In genomic region chr6:167102318-167102717, GRCh38 we compare ENCODE assay signal across 18 cellular contexts. TPM values are rescaled to one million over a fixed set of nuclear protein-coding genes. Genes with fewer than 3 reads are reported as not detected.
DNase-seq lines count a peak whose midpoint lies in the region; ATAC-seq and TF ChIP-seq lines count a peak whose summit lies in the region.
"Had no signal": no experiment of that assay in that cellular context is flagged by ENCODE, and none has a peak within 500 bp of the region (broad histone marks: within the 10 kb centered on the region; RNA-seq: fewer than 3 reads in every experiment).

No MANE protein-coding gene starts in this region.

- no peak for DNase-seq in activated CD8-positive, alpha-beta T cell treated with anti-CD3 and anti-CD28 coated beads, Interleukin-2, amount 10 ng/mL, durations not matched to agents 7 days and 5 days
- DNase-seq in activated CD8-positive, alpha-beta T cell treated with anti-CD3 and anti-CD28 coated beads for 36 hours = no peak
- no peak for DNase-seq in memory B cell (ENCODE audit: low spot score in 2 of 2)
- DNase-seq in NCI-H526 (lab: John Stamatoyannopoulos, UW) = no peak
- no peak for DNase-seq in glutamatergic neuron
- no peak for DNase-seq in T-helper 1 cell
- DNase-seq: C1 segment of cervical spinal cord; CD4-positive, alpha-beta memory T cell; DMS79; EL; HFFc6 had no signal

- H3K27ac Mint-ChIP-seq in activated CD8-positive, alpha-beta T cell treated with anti-CD3 and anti-CD28 coated beads, Interleukin-2, amount 10 ng/mL, durations not matched to agents 7 days and 5 days = peak overlapping the region; percentile 79
- no peak overlapping the region for H3K27ac Mint-ChIP-seq in activated CD8-positive, alpha-beta T cell treated with anti-CD3 and anti-CD28 coated beads for 36 hours
- H3K27ac Mint-ChIP-seq in memory B cell = peak overlapping the region; percentile 95
- H3K27ac Mint-ChIP-seq in glutamatergic neuron (ENCODE audit: unreplicated experiment) = no peak overlapping the region
- H3K27ac Mint-ChIP-seq: HFFc6 had no signal

- TF ChIP-seq CTCF in activated CD8-positive, alpha-beta T cell treated with anti-CD3 and anti-CD28 coated beads for 36 hours (IDR thresholded peaks at IDR 0.05) = no peak
- TF ChIP-seq CTCF in OCI-LY3 (IDR thresholded peaks at IDR 0.05; ENCODE audit: low read depth, low read length) (no peak), glutamatergic neuron (IDR thresholded peaks at IDR 0.05; ENCODE audit: partially characterized antibody, unreplicated experiment) (no peak)

- H3K9me3 Mint-ChIP-seq in activated CD8-positive, alpha-beta T cell treated with anti-CD3 and anti-CD28 coated beads, Interleukin-2, amount 10 ng/mL, durations not matched to agents 7 days and 5 days (ENCODE audit: insufficient read depth) = no peaks in the 10 kb centered on the region
- no peaks in the 10 kb centered on the region for H3K9me3 Mint-ChIP-seq in activated CD8-positive, alpha-beta T cell treated with anti-CD3 and anti-CD28 coated beads for 36 hours
- H3K9me3 Mint-ChIP-seq in memory B cell = peaks cover 1% of the 10 kb centered on the region
- no peaks in the 10 kb centered on the region for H3K9me3 Mint-ChIP-seq in glutamatergic neuron (ENCODE audit: unreplicated experiment)
- H3K9me3 Mint-ChIP-seq: CD4-positive, alpha-beta memory T cell had no signal

- no peak overlapping the region for H2AFZ ChIP-seq in OCI-LY3 (ENCODE audit: low read depth, low read length)

- ATAC-seq in activated CD8-positive, alpha-beta T cell treated with anti-CD3 and anti-CD28 coated beads, Interleukin-2, amount 10 ng/mL, durations not matched to agents 7 days and 5 days = no peak
- ATAC-seq in activated CD8-positive, alpha-beta T cell treated with anti-CD3 and anti-CD28 coated beads for 36 hours = no peak
- ATAC-seq in memory B cell (ENCODE audit: low read depth) = no peak
- no peak for ATAC-seq in GM19397 (IDR thresholded peaks at IDR 0.05; ENCODE audit: unreplicated experiment)
- ATAC-seq: K562 had no signal

- peaks cover 6% of the 10 kb centered on the region for H3K36me3 Mint-ChIP-seq in activated CD8-positive, alpha-beta T cell treated with anti-CD3 and anti-CD28 coated beads, Interleukin-2, amount 10 ng/mL, durations not matched to agents 7 days and 5 days (ENCODE audit: low read depth)
- no peaks in the 10 kb centered on the region for H3K36me3 Mint-ChIP-seq in activated CD8-positive, alpha-beta T cell treated with anti-CD3 and anti-CD28 coated beads for 36 hours (ENCODE audit: low read depth)
- H3K36me3 Mint-ChIP-seq in memory B cell = peaks cover 2% of the 10 kb centered on the region
- H3K36me3 Mint-ChIP-seq in glutamatergic neuron (ENCODE audit: unreplicated experiment) = no peaks in the 10 kb centered on the region
- H3K36me3 Mint-ChIP-seq: CD4-positive, alpha-beta memory T cell had no signal

- H3K36me3 ChIP-seq in OCI-LY3 (replicated peaks; ENCODE audit: low read depth, low read length) = no peaks in the 10 kb centered on the region
- H3K36me3 ChIP-seq: HAP-1 had no signal

- H3K4me3 Mint-ChIP-seq in activated CD8-positive, alpha-beta T cell treated with anti-CD3 and anti-CD28 coated beads, Interleukin-2, amount 10 ng/mL, durations not matched to agents 7 days and 5 days = no peak overlapping the region
- no peak overlapping the region for H3K4me3 Mint-ChIP-seq in activated CD8-positive, alpha-beta T cell treated with anti-CD3 and anti-CD28 coated beads for 36 hours
- H3K4me3 Mint-ChIP-seq in memory B cell = no peak overlapping the region
- H3K4me3 Mint-ChIP-seq in glutamatergic neuron (ENCODE audit: unreplicated experiment) = no peak overlapping the region
- H3K4me3 Mint-ChIP-seq: HFFc6 had no signal

- peaks cover 45% of the 10 kb centered on the region for H3K4me1 ChIP-seq in OCI-LY3 (ENCODE audit: low read length)
- H3K4me1 ChIP-seq: HAP-1 had no signal

- no peak overlapping the region for H3K4me3 ChIP-seq in OCI-LY3 (ENCODE audit: low read length)
- H3K4me3 ChIP-seq: HAP-1, K562 had no signal

- no peak overlapping the region for H3K27ac ChIP-seq in OCI-LY3 (ENCODE audit: low read length)
- H3K27ac ChIP-seq: 22Rv1 had no signal

- intact Hi-C loops in activated CD8-positive, alpha-beta T cell treated with anti-CD3 and anti-CD28 coated beads for 36 hours (cut with micrococcal nuclease) = no loop called here

- H3K27me3 Mint-ChIP-seq in activated CD8-positive, alpha-beta T cell treated with anti-CD3 and anti-CD28 coated beads, Interleukin-2, amount 10 ng/mL, durations not matched to agents 7 days and 5 days (ENCODE audit: low read depth) = no peaks in the 10 kb centered on the region
- no peaks in the 10 kb centered on the region for H3K27me3 Mint-ChIP-seq in activated CD8-positive, alpha-beta T cell treated with anti-CD3 and anti-CD28 coated beads for 36 hours
- no peaks in the 10 kb centered on the region for H3K27me3 Mint-ChIP-seq in memory B cell
- no peaks in the 10 kb centered on the region for H3K27me3 Mint-ChIP-seq in glutamatergic neuron (ENCODE audit: unreplicated experiment)
- H3K27me3 Mint-ChIP-seq: CD4-positive, alpha-beta memory T cell had no signal

- peak overlapping the region; percentile 73; the same call in 1 of the 2 replicates for H3K4me2 ChIP-seq in OCI-LY3 (ENCODE audit: low read length)

- H3K4me1 Mint-ChIP-seq in activated CD8-positive, alpha-beta T cell treated with anti-CD3 and anti-CD28 coated beads, Interleukin-2, amount 10 ng/mL, durations not matched to agents 7 days and 5 days (ENCODE audit: low read depth) = peaks cover 35% of the 10 kb centered on the region
- H3K4me1 Mint-ChIP-seq in activated CD8-positive, alpha-beta T cell treated with anti-CD3 and anti-CD28 coated beads for 36 hours (ENCODE audit: low read depth) = peaks cover 26% of the 10 kb centered on the region
- H3K4me1 Mint-ChIP-seq in memory B cell (peaks cover 51% of the 10 kb centered on the region), glutamatergic neuron (ENCODE audit: low read depth, unreplicated experiment) (no peaks in the 10 kb centered on the region)

- H3K79me2 ChIP-seq in OCI-LY3 (ENCODE audit: low read length) = no peaks in the 10 kb centered on the region

- POLR2A ChIA-PET in activated CD8-positive, alpha-beta T cell treated with anti-CD3 and anti-CD28 coated beads, Interleukin-2, amount 10 ng/mL, durations not matched to agents 7 days and 5 days (lab: Charles Lee) = no interaction called here
- POLR2A ChIA-PET in activated CD8-positive, alpha-beta T cell treated with anti-CD3 and anti-CD28 coated beads for 36 hours (lab: Charles Lee) = no interaction called here

- CTCF ChIA-PET in activated CD8-positive, alpha-beta T cell treated with anti-CD3 and anti-CD28 coated beads, Interleukin-2, amount 10 ng/mL, durations not matched to agents 7 days and 5 days (lab: Charles Lee) = no interaction called here
- CTCF ChIA-PET in activated CD8-positive, alpha-beta T cell treated with anti-CD3 and anti-CD28 coated beads for 36 hours (lab: Charles Lee) = no interaction called here

- H3K27me3 ChIP-seq in OCI-LY3 (ENCODE audit: low read depth, low read length) = peaks cover 55% of the 10 kb centered on the region

- H3K9ac ChIP-seq in OCI-LY3 (ENCODE audit: low read length) = no peak overlapping the region

- no peaks in the 10 kb centered on the region for H4K20me1 ChIP-seq in OCI-LY3 (ENCODE audit: insufficient read depth, low read length)

- no peaks in the 10 kb centered on the region for H3K9me3 ChIP-seq in OCI-LY3 (ENCODE audit: insufficient read depth, low read length)
- H3K9me3 ChIP-seq: HAP-1 had no signal

RNA-seq across cellular contexts. Expression of gene CCR6, which starts 20.6 kb away (rescaled TPM):
- total RNA-seq in activated CD8-positive, alpha-beta T cell treated with anti-CD3 and anti-CD28 coated beads, Interleukin-2, amount 10 ng/mL, durations not matched to agents 7 days and 5 days = 1 to 10 TPM; 3.8 to 4.4 TPM
- total RNA-seq in activated CD8-positive, alpha-beta T cell treated with anti-CD3 and anti-CD28 coated beads for 36 hours = under 1 TPM in 1 of 2 experiments, not detected in 1; 0.23 TPM
- not detected for total RNA-seq in glutamatergic neuron (ENCODE audit: unreplicated experiment)
- total RNA-seq: A673, H1, HFFc6, K562 had no signal

RNA-seq across cellular contexts. Expression of gene GPR31, which starts 55.5 kb away (rescaled TPM):
- total RNA-seq in activated CD8-positive, alpha-beta T cell treated with anti-CD3 and anti-CD28 coated beads, Interleukin-2, amount 10 ng/mL, durations not matched to agents 7 days and 5 days = not detected
- not detected for total RNA-seq in activated CD8-positive, alpha-beta T cell treated with anti-CD3 and anti-CD28 coated beads for 36 hours
- not detected for total RNA-seq in glutamatergic neuron (ENCODE audit: unreplicated experiment)
- total RNA-seq: A673; CD4-positive, alpha-beta memory T cell; H1; HFFc6; K562 had no signal

Comparison
In these comparisons a context has a peak if more than half of its experiments do, and no peak if none do; other contexts are left out.
1. H3K27ac Mint-ChIP-seq: peak in activated CD8-positive, alpha-beta T cell treated with anti-CD3 and anti-CD28 coated beads, Interleukin-2, amount 10 ng/mL, durations not matched to agents 7 days and 5 days (single experiment) and memory B cell (single experiment); none in activated CD8-positive, alpha-beta T cell treated with anti-CD3 and anti-CD28 coated beads for 36 hours (single experiment) and glutamatergic neuron (single experiment).